31 cellular contexts compared by ENCODE assay signal in genomic region chr1:235407419-235407818, GRCh38. TPM values are rescaled to one million over a fixed set of nuclear protein-coding genes. Genes with fewer than 3 reads are reported as not detected.
DNase-seq lines count a peak whose midpoint lies in the region; ATAC-seq and TF ChIP-seq lines count a peak whose summit lies in the region.
"Had no signal": no experiment of that assay in that cellular context is flagged by ENCODE, and none has a peak within 500 bp of the region (broad histone marks: within the 10 kb centered on the region; RNA-seq: fewer than 3 reads in every experiment).

No MANE protein-coding gene starts in this region.

- no peak overlapping the region for H3K56ac ChIP-seq in mesendoderm (ENCODE audit: low read length)

- no peak overlapping the region for H2AK5ac ChIP-seq in trophoblast cell (ENCODE audit: low read length)
- no peak overlapping the region for H2AK5ac ChIP-seq in mesendoderm (ENCODE audit: low read length)

- CTCF ChIA-PET in HEK293 (lab: Yijun Ruan, JAX): interaction anchor here (0.7 to 0.8 kb wide), 2 partner anchors 9 to 1282 kb away, joined by 3 read pairs; no protein-coding TSS in a partner anchor

- H3K27me3 ChIP-seq in WERI-Rb-1 (ENCODE audit: insufficient read depth, low read depth, severe bottlenecking): no peaks in the 10 kb centered on the region
- no peaks in the 10 kb centered on the region for H3K27me3 ChIP-seq in trophoblast cell (ENCODE audit: insufficient read depth, low read length)
- H3K27me3 ChIP-seq in mesendoderm (ENCODE audit: insufficient read depth, low read length, poor library complexity): no peaks in the 10 kb centered on the region
- H3K27me3 ChIP-seq: BLaER1 treated with 17β-estradiol and CSF1 and Interleukin-3, amounts not matched to agents 10 nM and 100 nM; sigmoid colon; upper lobe of right lung had no signal

- no peak overlapping the region for H2BK12ac ChIP-seq in trophoblast cell (ENCODE audit: low read length)

- no peak overlapping the region for H3K4me2 ChIP-seq in trophoblast cell (ENCODE audit: low read length)
- H3K4me2 ChIP-seq in mesendoderm (ENCODE audit: low read length): no peak overlapping the region
- H3K4me2 ChIP-seq: BLaER1 treated with 17β-estradiol and CSF1 and Interleukin-3, amounts not matched to agents 10 nM and 100 nM; PC-9 had no signal

- 0 out of 2 replicates have a peak overlapping the region, but pooled peaks have one; percentile 3 for H3K27ac ChIP-seq in HEK293 (ENCODE audit: extremely low read depth, low read depth, low read length)
- no peak overlapping the region for H3K27ac ChIP-seq in WERI-Rb-1
- H3K27ac ChIP-seq in trophoblast cell (ENCODE audit: low read depth, low read length): no peak overlapping the region
- H3K27ac ChIP-seq in mesendoderm (ENCODE audit: low read depth, low read length): no peak overlapping the region
- H3K27ac ChIP-seq: BLaER1 treated with 17β-estradiol and CSF1 and Interleukin-3, amounts not matched to agents 10 nM and 100 nM; GM23248; left ventricle myocardium inferior; PC-9; sigmoid colon; upper lobe of right lung had no signal

- H4K8ac ChIP-seq in trophoblast cell (ENCODE audit: low read depth, low read length) (no peak overlapping the region), mesendoderm (ENCODE audit: low read depth, low read length) (no peak overlapping the region)

- no CpG with 5 or more reads among the region's 5 CpGs for WGBS in trophoblast cell (ENCODE audit: extremely low coverage, insufficient coverage, insufficient read length)
- WGBS in mesendoderm (ENCODE audit: extremely low coverage, insufficient coverage, low lambda C conversion rate): no CpG with 5 or more reads among the region's 5 CpGs

- peak; percentile 68 for DNase-seq in DMS 273 (lab: John Stamatoyannopoulos, UW; ENCODE audit: unreplicated experiment)
- DNase-seq in WERI-Rb-1: peak; percentile 56
- DNase-seq in trophoblast cell: peak; percentile 27 to 29
- no peak for DNase-seq in superior temporal gyrus (ENCODE audit: extremely low spot score)
- no peak for DNase-seq in mesendoderm
- DNase-seq in cerebellar nuclear complex (lab: John Stamatoyannopoulos, UW): no peak
- DNase-seq: activated CD4-positive, alpha-beta T cell treated with anti-CD3 and anti-CD28 coated beads for 4 hours; activated effector memory CD4-positive, alpha-beta T cell treated with anti-CD3 and anti-CD28 coated beads, Interleukin-2, amount 50 U/mL, for 16 hours; activated naive CD8-positive, alpha-beta T cell treated with anti-CD3 and anti-CD28 coated beads, Interleukin-2, amount 10 ng/mL, durations not matched to agents 7 days and 5 days; cortex of kidney; DND-41; erythroblast; GF-D8; glutamatergic neuron; GM23248; KBM-7; left ventricle myocardium inferior; NCI-H1092; NCI-H187; NCI-H2227 treated with DMSO at 0.1 percent for 48 hours; NCI-H526; PC-9; sigmoid colon; stimulated activated CD4-positive, alpha-beta T cell treated with anti-CD3 and anti-CD28 coated beads, Interleukin-4, amount 100 ng/mL, for 24 hours; substantia nigra; T-helper 2 cell; upper lobe of right lung had no signal

- H3K23ac ChIP-seq in trophoblast cell (ENCODE audit: low read length): no peak overlapping the region
- H3K23ac ChIP-seq in mesendoderm (ENCODE audit: low read length): no peak overlapping the region

- no peak overlapping the region for H2AFZ ChIP-seq in trophoblast cell (ENCODE audit: insufficient read depth, low read length, poor library complexity)
- H2AFZ ChIP-seq: GM23248, PC-9 had no signal

- H2BK120ac ChIP-seq in trophoblast cell (ENCODE audit: insufficient read depth, low read length, poor library complexity) (no peak overlapping the region), mesendoderm (ENCODE audit: low read depth, low read length) (no peak overlapping the region)

- no peak overlapping the region for H4K5ac ChIP-seq in mesendoderm (ENCODE audit: low read length)

- no peak overlapping the region for H2BK15ac ChIP-seq in mesendoderm (replicated peaks; ENCODE audit: low read depth)

- POLR2A ChIA-PET in HEK293 (lab: Yijun Ruan, JAX): interaction anchor here (0.7 to 1.9 kb wide), 2 partner anchors 79 to 224 kb away, joined by 6 to 9 read pairs; partner anchors contain the start of genes ARID4B and GGPS1

- H2BK5ac ChIP-seq in trophoblast cell (ENCODE audit: low read depth, low read length, poor library complexity): no peak overlapping the region
- no peak overlapping the region for H2BK5ac ChIP-seq in mesendoderm (ENCODE audit: low read length)

- H3K4ac ChIP-seq in trophoblast cell (ENCODE audit: low read depth, low read length) (no peak overlapping the region), mesendoderm (ENCODE audit: low read depth, low read length) (no peak overlapping the region)

- H3K4me1 ChIP-seq in HEK293 (ENCODE audit: control insufficient read depth, insufficient read depth, low read length) (peaks cover 28% of the 10 kb centered on the region), trophoblast cell (ENCODE audit: control insufficient read depth in 1 of 2, insufficient read depth in 2 of 2, low read length in 2 of 2) (peaks cover 0 to 6% of the 10 kb centered on the region in 2 experiments), mesendoderm (ENCODE audit: control insufficient read depth, low read depth, low read length) (no peaks in the 10 kb centered on the region)
- H3K4me1 ChIP-seq: BLaER1 treated with 17β-estradiol and CSF1 and Interleukin-3, amounts not matched to agents 10 nM and 100 nM; sigmoid colon; upper lobe of right lung had no signal

- no peak overlapping the region for H4K12ac ChIP-seq in trophoblast cell (ENCODE audit: low read depth, low read length)

- no peak overlapping the region for H3K14ac ChIP-seq in trophoblast cell (ENCODE audit: low read length)

- no peak overlapping the region for H3K4me3 ChIP-seq in HEK293 (ENCODE audit: low read depth, low read length)
- H3K4me3 ChIP-seq in WERI-Rb-1 (ENCODE audit: low read depth, low read length): no peak overlapping the region
- no peak overlapping the region for H3K4me3 ChIP-seq in trophoblast cell (ENCODE audit: low read depth, low read length)
- no peak overlapping the region for H3K4me3 ChIP-seq in mesendoderm (ENCODE audit: low read length)
- H3K4me3 ChIP-seq: BLaER1 treated with 17β-estradiol and CSF1 and Interleukin-3, amounts not matched to agents 10 nM and 100 nM; GM23248; left ventricle myocardium inferior; PC-9; sigmoid colon; upper lobe of right lung had no signal

- no peak overlapping the region for H3K18ac ChIP-seq in trophoblast cell (ENCODE audit: low read length)
- H3K18ac ChIP-seq in mesendoderm (ENCODE audit: low read length): no peak overlapping the region

- no peak overlapping the region for H4K91ac ChIP-seq in trophoblast cell (ENCODE audit: low read depth, low read length)

- H3K9me3 ChIP-seq in HEK293 (ENCODE audit: control insufficient read depth, insufficient read depth, low read depth, low read length): no peaks in the 10 kb centered on the region
- no peaks in the 10 kb centered on the region for H3K9me3 ChIP-seq in WERI-Rb-1 (ENCODE audit: severe bottlenecking)
- no peaks in the 10 kb centered on the region for H3K9me3 ChIP-seq in trophoblast cell (ENCODE audit: insufficient read depth, low read depth, low read length)
- H3K9me3 ChIP-seq: BLaER1 treated with 17β-estradiol and CSF1 and Interleukin-3, amounts not matched to agents 10 nM and 100 nM; left ventricle myocardium inferior; sigmoid colon; upper lobe of right lung had no signal

- H3K36me3 ChIP-seq in HEK293 (ENCODE audit: control insufficient read depth in 2 of 2, insufficient read depth in 1 of 2, low read length in 2 of 2) (peaks cover 0 to 3% of the 10 kb centered on the region in 2 experiments; a peak in 2 of 3 replicates), WERI-Rb-1 (peaks cover 13% of the 10 kb centered on the region), trophoblast cell (ENCODE audit: control insufficient read depth in 1 of 2, insufficient read depth in 2 of 2, low read length in 2 of 2) (no peaks in the 10 kb centered on the region), mesendoderm (ENCODE audit: control insufficient read depth, insufficient read depth, low read length) (no peaks in the 10 kb centered on the region)
- H3K36me3 ChIP-seq: sigmoid colon, upper lobe of right lung had no signal

- TF ChIP-seq CTCF in HEK293 (tag by site-specific recombination; IDR thresholded peaks at IDR 0.05): no peak
- no peak for TF ChIP-seq CTCF in WERI-Rb-1 (IDR thresholded peaks at IDR 0.05; ENCODE audit: low read depth, low read length)

- H3K79me1 ChIP-seq in trophoblast cell (ENCODE audit: low read length) (peaks cover 3% of the 10 kb centered on the region), mesendoderm (ENCODE audit: low read length) (peaks cover 2% of the 10 kb centered on the region)

- H3K9ac ChIP-seq in trophoblast cell (ENCODE audit: low read length): no peak overlapping the region
- no peak overlapping the region for H3K9ac ChIP-seq in mesendoderm (ENCODE audit: low read length)
- H3K9ac ChIP-seq: BLaER1 treated with 17β-estradiol and CSF1 and Interleukin-3, amounts not matched to agents 10 nM and 100 nM; GM23248 had no signal

- no peak for ATAC-seq in GM21619 (IDR thresholded peaks at IDR 0.05; ENCODE audit: unreplicated experiment)
- ATAC-seq: Right ventricle myocardium inferior, upper lobe of right lung had no signal

- H3K79me2 ChIP-seq in trophoblast cell (ENCODE audit: control insufficient read depth, insufficient read depth, low read length, poor library complexity) (no peaks in the 10 kb centered on the region), mesendoderm (ENCODE audit: control insufficient read depth, insufficient read depth, low read length) (no peaks in the 10 kb centered on the region)

TF ChIP-seq in HEK293, 187 proteins besides CTCF, POLR2A, EP300 and RAD21 (continues in another document):
- no peak for TF ChIP-seq ZSCAN16 (tag by site-specific recombination; IDR thresholded peaks at IDR 0.05)
- TF ChIP-seq ZFP69B (tag by site-specific recombination; IDR thresholded peaks at IDR 0.05): no peak
- no peak for TF ChIP-seq ZNF777 (tag by site-specific recombination; IDR thresholded peaks at IDR 0.05; ENCODE audit: borderline replicate concordance)
- peak; percentile 86 for TF ChIP-seq OSR2 (tag by site-specific recombination; IDR thresholded peaks at IDR 0.05)
- peak; percentile 93 for TF ChIP-seq ZSCAN30 (tag by site-specific recombination; IDR thresholded peaks at IDR 0.05)
- TF ChIP-seq ZNF221 (tag by site-specific recombination; IDR thresholded peaks at IDR 0.05; ENCODE audit: borderline replicate concordance): no peak
- TF ChIP-seq, protein P1, sequence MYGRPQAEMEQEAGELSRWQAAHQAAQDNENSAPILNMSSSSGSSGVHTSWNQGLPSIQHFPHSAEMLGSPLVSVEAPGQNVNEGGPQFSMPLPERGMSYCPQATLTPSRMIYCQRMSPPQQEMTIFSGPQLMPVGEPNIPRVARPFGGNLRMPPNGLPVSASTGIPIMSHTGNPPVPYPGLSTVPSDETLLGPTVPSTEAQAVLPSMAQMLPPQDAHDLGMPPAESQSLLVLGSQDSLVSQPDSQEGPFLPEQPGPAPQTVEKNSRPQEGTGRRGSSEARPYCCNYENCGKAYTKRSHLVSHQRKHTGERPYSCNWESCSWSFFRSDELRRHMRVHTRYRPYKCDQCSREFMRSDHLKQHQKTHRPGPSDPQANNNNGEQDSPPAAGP (tag by site-specific recombination; IDR thresholded peaks at IDR 0.05): no peak
- no peak for TF ChIP-seq MYNN (tag by site-specific recombination; IDR thresholded peaks at IDR 0.05; ENCODE audit: borderline replicate concordance)

RNA-seq across cellular contexts. Expression of gene TBCE, which starts 40.2 kb away (rescaled TPM):
- 26.9 and 28.1 TPM in 2 replicates for polyA plus RNA-seq in trophoblast cell (2013)
- polyA plus RNA-seq in mesendoderm (2013, experiment 1 of 2): 46.4 TPM
- 47.4 TPM for polyA plus RNA-seq in mesendoderm (2013, experiment 2 of 2)

Comparison
In these comparisons a context has a peak if more than half of its experiments do, and no peak if none do; other contexts are left out.
1. DNase-seq: peak in DMS 273 (single experiment), WERI-Rb-1 (single experiment) and trophoblast cell (2 of 2); none in superior temporal gyrus (single experiment), mesendoderm (single experiment) and cerebellar nuclear complex (0 of 2).